8 cellular contexts compared by ENCODE assay signal in genomic region chr17:75864448-75864871, GRCh38. TPM values are rescaled to one million over a fixed set of nuclear protein-coding genes. Genes with fewer than 3 reads are reported as not detected.
DNase-seq lines count a peak whose midpoint lies in the region; ATAC-seq and TF ChIP-seq lines count a peak whose summit lies in the region.

No MANE protein-coding gene starts in this region.

- peaks cover 1% of the 10 kb centered on the region for H3K36me3 Mint-ChIP-seq in activated T-helper 1 cell treated with anti-CD3 and anti-CD28 coated beads, Interleukin-12 subunit alpha, Interleukin-12 subunit beta, Interleukin-2, Interleukin-4 antibody, amounts not matched to agents 30 ng/mL and 10 ng/mL and 1 ng/mL, durations not matched to agents 14 hours and 24 hours and 36 hours (ENCODE audit: low read depth)
- H3K36me3 Mint-ChIP-seq in mesothelial cell of epicardium = no peaks in the 10 kb centered on the region

- H3K4me1 ChIP-seq in subcutaneous abdominal adipose tissue (ENCODE audit: control insufficient read depth in 5 of 5, insufficient read depth in 5 of 5, low read length in 5 of 5) = peaks cover 9 to 22% (median 14%) of the 10 kb centered on the region in 5 donors

- peak overlapping the region in 1 of 5 donors; percentile 51 for H3K9ac ChIP-seq in subcutaneous abdominal adipose tissue (ENCODE audit: low read length in 5 of 5)

- no peaks in the 10 kb centered on the region for H3K9me3 ChIP-seq in subcutaneous abdominal adipose tissue (ENCODE audit: control insufficient read depth in 5 of 5, low read length in 5 of 5)

- peak overlapping the region; percentile 23 for H3K27ac ChIP-seq in subcutaneous abdominal adipose tissue (ENCODE audit: low read depth, low read length)

- H3K4me3 Mint-ChIP-seq in activated T-helper 1 cell treated with anti-CD3 and anti-CD28 coated beads, Interleukin-12 subunit alpha, Interleukin-12 subunit beta, Interleukin-2, Interleukin-4 antibody, amounts not matched to agents 30 ng/mL and 10 ng/mL and 1 ng/mL, durations not matched to agents 14 hours and 24 hours and 36 hours = peak overlapping the region; percentile 50
- no peak overlapping the region for H3K4me3 Mint-ChIP-seq in mesothelial cell of epicardium

- no peak overlapping the region for H3K4me3 ChIP-seq in GM06990 (replicated peaks; ENCODE audit: low read depth, low read length)
- H3K4me3 ChIP-seq in subcutaneous abdominal adipose tissue (ENCODE audit: low read depth in 1 of 5, low read length in 5 of 5) = peak overlapping the region in 1 of 5 donors; percentile 6

- intact Hi-C loops in activated T-helper 1 cell treated with anti-CD3 and anti-CD28 coated beads, Interleukin-12 subunit alpha, Interleukin-12 subunit beta, Interleukin-2, Interleukin-4 antibody, amounts not matched to agents 30 ng/mL and 10 ng/mL and 1 ng/mL, durations not matched to agents 14 hours and 24 hours and 36 hours (cut with micrococcal nuclease) = no loop called here

- TF ChIP-seq CTCF in GM06990 (IDR thresholded peaks at IDR 0.05; ENCODE audit: insufficient read depth, low read length, poor library complexity, severe bottlenecking) (no peak), GM20000 (IDR thresholded peaks at IDR 0.05; ENCODE audit: extremely low read depth, missing control alignments) (no peak), mesothelial cell of epicardium (IDR thresholded peaks at IDR 0.05; ENCODE audit: unreplicated experiment) (no peak)

- DNase-seq in GM06990 (ENCODE audit: extremely low read depth, insufficient read length) (peak; percentile 80), GM20000 (ENCODE audit: low spot score) (peak; percentile 77), hepatic stellate cell (ENCODE audit: low spot score) (peak; percentile 87), T-helper 9 cell (no peak), mesothelial cell of epicardium (ENCODE audit: low spot score in 2 of 2, unreplicated experiment in 2 of 2) (no peak)
- DNase-seq in activated T-helper 1 cell treated with anti-CD3 and anti-CD28 coated beads, Interleukin-12 subunit alpha, Interleukin-12 subunit beta, Interleukin-2, Interleukin-4 antibody, amounts not matched to agents 30 ng/mL and 10 ng/mL and 1 ng/mL, durations not matched to agents 14 hours and 24 hours and 36 hours (ENCODE audit: low spot score) = peak; percentile 62

- H3K27me3 Mint-ChIP-seq in activated T-helper 1 cell treated with anti-CD3 and anti-CD28 coated beads, Interleukin-12 subunit alpha, Interleukin-12 subunit beta, Interleukin-2, Interleukin-4 antibody, amounts not matched to agents 30 ng/mL and 10 ng/mL and 1 ng/mL, durations not matched to agents 14 hours and 24 hours and 36 hours (ENCODE audit: insufficient read depth) = no peaks in the 10 kb centered on the region
- H3K27me3 Mint-ChIP-seq in mesothelial cell of epicardium (ENCODE audit: low read depth) = no peaks in the 10 kb centered on the region

- H3K27me3 ChIP-seq in GM06990 (replicated peaks; ENCODE audit: control insufficient read depth, insufficient read depth, low read length) (no peaks in the 10 kb centered on the region), subcutaneous abdominal adipose tissue (ENCODE audit: control insufficient read depth in 5 of 5, insufficient read depth in 4 of 5, low read length in 5 of 5) (peaks cover 0 to 8% (median 0%) of the 10 kb centered on the region in 5 donors)

- H3K27ac Mint-ChIP-seq in activated T-helper 1 cell treated with anti-CD3 and anti-CD28 coated beads, Interleukin-12 subunit alpha, Interleukin-12 subunit beta, Interleukin-2, Interleukin-4 antibody, amounts not matched to agents 30 ng/mL and 10 ng/mL and 1 ng/mL, durations not matched to agents 14 hours and 24 hours and 36 hours = peak overlapping the region; percentile 82
- H3K27ac Mint-ChIP-seq in mesothelial cell of epicardium = no peak overlapping the region

- H3K4me1 Mint-ChIP-seq in activated T-helper 1 cell treated with anti-CD3 and anti-CD28 coated beads, Interleukin-12 subunit alpha, Interleukin-12 subunit beta, Interleukin-2, Interleukin-4 antibody, amounts not matched to agents 30 ng/mL and 10 ng/mL and 1 ng/mL, durations not matched to agents 14 hours and 24 hours and 36 hours (ENCODE audit: low read depth) = peaks cover 21% of the 10 kb centered on the region
- peaks cover 2% of the 10 kb centered on the region for H3K4me1 Mint-ChIP-seq in mesothelial cell of epicardium

- H3K36me3 ChIP-seq in GM06990 (ENCODE audit: control insufficient read depth, insufficient read depth, low read length) (no peaks in the 10 kb centered on the region), subcutaneous abdominal adipose tissue (ENCODE audit: control insufficient read depth in 5 of 5, insufficient read depth in 5 of 5, low read length in 5 of 5) (no peaks in the 10 kb centered on the region)

- H3K9me3 Mint-ChIP-seq in activated T-helper 1 cell treated with anti-CD3 and anti-CD28 coated beads, Interleukin-12 subunit alpha, Interleukin-12 subunit beta, Interleukin-2, Interleukin-4 antibody, amounts not matched to agents 30 ng/mL and 10 ng/mL and 1 ng/mL, durations not matched to agents 14 hours and 24 hours and 36 hours = no peaks in the 10 kb centered on the region
- no peaks in the 10 kb centered on the region for H3K9me3 Mint-ChIP-seq in mesothelial cell of epicardium

- peak; percentile 85 for ATAC-seq in HG03460 (IDR thresholded peaks at IDR 0.05; ENCODE audit: unreplicated experiment)

RNA-seq across cellular contexts. Expression of gene WBP2, which starts 9.3 kb away (rescaled TPM):
- 68.8 and 74.4 TPM in 2 replicates for total RNA-seq in activated T-helper 1 cell treated with anti-CD3 and anti-CD28 coated beads, Interleukin-12 subunit alpha, Interleukin-12 subunit beta, Interleukin-2, Interleukin-4 antibody, amounts not matched to agents 30 ng/mL and 10 ng/mL and 1 ng/mL, durations not matched to agents 14 hours and 24 hours and 36 hours
- total RNA-seq in mesothelial cell of epicardium = 42.3 to 46.0 TPM (median 45.8 TPM) in 3 replicates

RNA-seq across cellular contexts. Expression of gene TRIM47, which starts 13.9 kb away (rescaled TPM):
- total RNA-seq in activated T-helper 1 cell treated with anti-CD3 and anti-CD28 coated beads, Interleukin-12 subunit alpha, Interleukin-12 subunit beta, Interleukin-2, Interleukin-4 antibody, amounts not matched to agents 30 ng/mL and 10 ng/mL and 1 ng/mL, durations not matched to agents 14 hours and 24 hours and 36 hours = 30.5 and 32.7 TPM in 2 replicates
- total RNA-seq in mesothelial cell of epicardium = 2.8 to 3.1 TPM (median 2.9 TPM) in 3 replicates

RNA-seq across cellular contexts. Expression of gene UNC13D, which starts 20.3 kb away (rescaled TPM):
- total RNA-seq in activated T-helper 1 cell treated with anti-CD3 and anti-CD28 coated beads, Interleukin-12 subunit alpha, Interleukin-12 subunit beta, Interleukin-2, Interleukin-4 antibody, amounts not matched to agents 30 ng/mL and 10 ng/mL and 1 ng/mL, durations not matched to agents 14 hours and 24 hours and 36 hours = 185 and 186 TPM in 2 replicates
- 6.0 to 7.7 TPM (median 6.8 TPM) in 3 replicates for total RNA-seq in mesothelial cell of epicardium

RNA-seq across cellular contexts. Expression of gene TRIM65, which starts 32.3 kb away (rescaled TPM):
- total RNA-seq in activated T-helper 1 cell treated with anti-CD3 and anti-CD28 coated beads, Interleukin-12 subunit alpha, Interleukin-12 subunit beta, Interleukin-2, Interleukin-4 antibody, amounts not matched to agents 30 ng/mL and 10 ng/mL and 1 ng/mL, durations not matched to agents 14 hours and 24 hours and 36 hours = 45.0 and 53.7 TPM in 2 replicates
- 21.2 to 21.9 TPM (median 21.4 TPM) in 3 replicates for total RNA-seq in mesothelial cell of epicardium

RNA-seq across cellular contexts. Expression of gene MRPL38, which starts 40.2 kb away (rescaled TPM):
- total RNA-seq in activated T-helper 1 cell treated with anti-CD3 and anti-CD28 coated beads, Interleukin-12 subunit alpha, Interleukin-12 subunit beta, Interleukin-2, Interleukin-4 antibody, amounts not matched to agents 30 ng/mL and 10 ng/mL and 1 ng/mL, durations not matched to agents 14 hours and 24 hours and 36 hours = 151 and 160 TPM in 2 replicates
- total RNA-seq in mesothelial cell of epicardium = 77.8 to 91.1 TPM (median 82.2 TPM) in 3 replicates

Comparison
In these comparisons a context has a peak if more than half of its experiments do, and no peak if none do; other contexts are left out.
1. DNase-seq: peak in GM06990 (single experiment), GM20000 (single experiment), activated T-helper 1 cell treated with anti-CD3 and anti-CD28 coated beads, Interleukin-12 subunit alpha, Interleukin-12 subunit beta, Interleukin-2, Interleukin-4 antibody, amounts not matched to agents 30 ng/mL and 10 ng/mL and 1 ng/mL, durations not matched to agents 14 hours and 24 hours and 36 hours (single experiment) and hepatic stellate cell (single experiment); none in T-helper 9 cell (single experiment) and mesothelial cell of epicardium (0 of 2).
2. RNA of gene UNC13D, which starts 20.3 kb away (total RNA-seq): 185 to 186 TPM in activated T-helper 1 cell treated with anti-CD3 and anti-CD28 coated beads, Interleukin-12 subunit alpha, Interleukin-12 subunit beta, Interleukin-2, Interleukin-4 antibody, amounts not matched to agents 30 ng/mL and 10 ng/mL and 1 ng/mL, durations not matched to agents 14 hours and 24 hours and 36 hours; 6.0 to 7.7 TPM in mesothelial cell of epicardium; every median in the first group is over 10 times any median in the second.